ENCODE assay signal across 1 cellular context in genomic region chr19:17784201-17785008, GRCh38.
TF ChIP-seq lines count a peak whose summit lies in the region.

No MANE protein-coding gene starts in this region.

TF ChIP-seq in GM12878, 131 proteins besides CTCF, POLR2A, EP300 and RAD21 (continued from another document):
- no peak for TF ChIP-seq PRDM15 (CRISPR knock-in tag; IDR thresholded peaks at IDR 0.05)
- TF ChIP-seq HDGF (IDR thresholded peaks at IDR 0.05), result peak; percentile 53; the same call in 1 of the 2 replicates
- TF ChIP-seq ZBTB33 (IDR thresholded peaks at IDR 0.05), result 0 out of 2 replicates have a peak, but pooled peaks have one; percentile 34
- TF ChIP-seq GATAD2B (conservative IDR thresholded peaks at IDR 0.05; ENCODE audit: low read depth), result 0 out of 2 replicates have a peak, but pooled peaks have one; percentile 17
- peak; percentile 14; the same call in 1 of the 2 replicates for TF ChIP-seq PKNOX1 (IDR thresholded peaks at IDR 0.05)
- TF ChIP-seq HSF1 (IDR thresholded peaks at IDR 0.05; ENCODE audit: low read depth, low read length), result no peak
- TF ChIP-seq BACH1 (IDR thresholded peaks at IDR 0.05; ENCODE audit: borderline replicate concordance), result 0 out of 2 replicates have a peak, but pooled peaks have one; percentile 19
- TF ChIP-seq PBX3 (IDR thresholded peaks at IDR 0.05; ENCODE audit: insufficient replicate concordance, low read depth, low read length), result peak; percentile 27
- TF ChIP-seq NBN (IDR thresholded peaks at IDR 0.05), result peak; percentile 35; the same call in 1 of the 2 replicates
- TF ChIP-seq SMC3 (IDR thresholded peaks at IDR 0.05; ENCODE audit: borderline replicate concordance, low read length), result peak; percentile 74
TF ChIP-seq in GM12878: peak in this region for 9.
